Comparison of ENCODE assay signal across 1 cellular context in the genomic region with DNA sequence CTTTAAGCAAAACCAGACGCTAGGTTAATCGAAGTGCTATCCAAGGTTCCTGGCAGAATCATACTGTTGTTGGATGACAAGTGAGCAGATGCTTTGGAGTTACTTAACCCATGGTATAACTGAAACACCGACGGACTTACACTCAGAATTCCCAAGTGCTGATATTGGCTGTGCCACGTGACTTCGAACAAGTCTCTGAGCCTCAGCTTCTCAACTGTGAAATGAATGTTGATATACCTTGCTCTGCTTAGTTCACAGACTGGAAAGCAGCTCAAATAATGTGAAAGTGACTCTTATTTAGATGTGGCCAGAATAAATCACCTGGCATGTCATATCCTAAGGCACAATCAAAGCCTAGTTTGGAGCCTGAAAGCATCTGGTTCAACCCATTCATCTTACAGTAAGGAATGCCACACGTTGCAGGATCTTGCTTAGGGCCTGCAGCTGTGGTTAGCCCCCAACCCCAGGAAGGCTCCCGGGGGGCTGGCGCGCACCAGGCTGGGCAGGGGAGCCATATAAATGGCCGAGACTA.
TF ChIP-seq lines count a peak whose summit lies in the region.

No MANE protein-coding gene starts in this region.

TF ChIP-seq in HEK293, 187 proteins besides CTCF, POLR2A, EP300 and RAD21 (continued from another document):
- TF ChIP-seq, protein P1, sequence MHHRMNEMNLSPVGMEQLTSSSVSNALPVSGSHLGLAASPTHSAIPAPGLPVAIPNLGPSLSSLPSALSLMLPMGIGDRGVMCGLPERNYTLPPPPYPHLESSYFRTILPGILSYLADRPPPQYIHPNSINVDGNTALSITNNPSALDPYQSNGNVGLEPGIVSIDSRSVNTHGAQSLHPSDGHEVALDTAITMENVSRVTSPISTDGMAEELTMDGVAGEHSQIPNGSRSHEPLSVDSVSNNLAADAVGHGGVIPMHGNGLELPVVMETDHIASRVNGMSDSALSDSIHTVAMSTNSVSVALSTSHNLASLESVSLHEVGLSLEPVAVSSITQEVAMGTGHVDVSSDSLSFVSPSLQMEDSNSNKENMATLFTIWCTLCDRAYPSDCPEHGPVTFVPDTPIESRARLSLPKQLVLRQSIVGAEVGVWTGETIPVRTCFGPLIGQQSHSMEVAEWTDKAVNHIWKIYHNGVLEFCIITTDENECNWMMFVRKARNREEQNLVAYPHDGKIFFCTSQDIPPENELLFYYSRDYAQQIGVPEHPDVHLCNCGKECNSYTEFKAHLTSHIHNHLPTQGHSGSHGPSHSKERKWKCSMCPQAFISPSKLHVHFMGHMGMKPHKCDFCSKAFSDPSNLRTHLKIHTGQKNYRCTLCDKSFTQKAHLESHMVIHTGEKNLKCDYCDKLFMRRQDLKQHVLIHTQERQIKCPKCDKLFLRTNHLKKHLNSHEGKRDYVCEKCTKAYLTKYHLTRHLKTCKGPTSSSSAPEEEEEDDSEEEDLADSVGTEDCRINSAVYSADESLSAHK (tag by site-specific recombination; IDR thresholded peaks at IDR 0.05), result no peak
- TF ChIP-seq ZIC2 (tag by site-specific recombination; IDR thresholded peaks at IDR 0.05) (0 out of 2 replicates have a peak, but pooled peaks have one; percentile 66), ZSCAN16 (tag by site-specific recombination; IDR thresholded peaks at IDR 0.05) (no peak)
